In the genomic region with DNA sequence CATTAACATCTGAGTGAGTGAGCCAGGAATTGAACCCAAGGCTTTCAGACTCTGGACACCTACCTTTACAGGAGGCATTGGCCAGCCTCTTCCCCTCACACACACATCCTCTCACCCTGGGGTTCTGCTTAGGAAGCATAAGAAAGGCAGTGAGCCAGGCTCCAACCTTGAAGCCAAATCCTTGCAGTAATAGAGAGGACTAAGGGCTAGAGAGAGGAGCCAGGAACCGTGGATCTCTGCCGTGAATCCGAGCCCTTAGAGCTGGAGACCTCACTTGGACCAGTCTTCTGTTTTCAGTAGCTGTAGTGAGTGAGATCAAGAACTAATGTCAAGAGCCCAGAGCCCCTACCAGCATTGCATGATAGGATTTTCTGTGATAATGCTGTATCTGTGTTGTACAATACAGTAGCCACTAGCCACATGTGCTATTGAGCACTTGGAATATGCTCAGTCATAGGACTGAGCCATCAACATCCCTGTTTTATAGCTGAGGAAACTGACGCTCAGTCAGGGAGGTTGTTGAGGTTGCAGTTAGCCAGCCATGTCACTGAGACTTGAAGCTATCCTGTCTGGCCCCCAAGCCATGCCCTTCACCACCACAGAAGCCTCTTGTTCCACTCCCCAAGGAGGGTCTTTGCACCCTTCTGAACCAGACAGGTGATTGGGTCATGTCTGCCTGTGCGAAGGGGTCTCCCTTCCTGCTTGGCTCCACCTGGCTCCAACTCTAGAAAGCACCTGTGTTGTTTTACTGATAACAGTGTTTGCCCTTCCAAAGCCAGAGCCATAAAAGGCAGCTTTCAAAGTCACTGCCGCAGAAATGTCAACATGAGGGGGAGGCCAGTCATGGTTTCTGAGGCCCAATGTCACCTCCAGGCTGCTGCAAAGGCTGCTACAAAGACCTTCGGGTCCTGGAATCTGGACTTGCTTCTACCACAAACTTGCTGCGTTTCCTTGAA, we compare ENCODE assay signal across 8 cellular contexts.
DNase-seq lines count a peak whose midpoint lies in the region; ATAC-seq lines count a peak whose summit lies in the region.

No MANE protein-coding gene starts in this region.

- H3K9me3 ChIP-seq in SJCRH30 (replicated peaks) (no peaks in the 10 kb centered on the region), thymus (ENCODE audit: control insufficient read depth) (no peaks in the 10 kb centered on the region)

- H3K9me3 Mint-ChIP-seq in activated CD4-positive, alpha-beta T cell treated with anti-CD3 and anti-CD28 coated beads for 36 hours (ENCODE audit: low read depth) = no peaks in the 10 kb centered on the region
- H3K9me3 Mint-ChIP-seq in immature natural killer cell = no peaks in the 10 kb centered on the region

- H3K4me3 ChIP-seq in SJCRH30 (no peak overlapping the region), thymus (ENCODE audit: low read length) (no peak overlapping the region)

- no peak overlapping the region for H3K4me3 Mint-ChIP-seq in activated CD4-positive, alpha-beta T cell treated with anti-CD3 and anti-CD28 coated beads for 36 hours
- H3K4me3 Mint-ChIP-seq in immature natural killer cell = peak overlapping the region; percentile 38 to 74 (median 73)

- peaks cover 44% of the 10 kb centered on the region for H3K4me1 ChIP-seq in SJCRH30
- H3K4me1 ChIP-seq in thymus (ENCODE audit: control insufficient read depth, insufficient read depth, low read length) = peaks cover 26% of the 10 kb centered on the region

- H3K4me1 Mint-ChIP-seq in activated CD4-positive, alpha-beta T cell treated with anti-CD3 and anti-CD28 coated beads for 36 hours = peaks cover 33% of the 10 kb centered on the region
- H3K4me1 Mint-ChIP-seq in immature natural killer cell = peaks cover 55 to 69% of the 10 kb centered on the region in 2 donors

- H3K36me3 ChIP-seq in SJCRH30 = no peaks in the 10 kb centered on the region
- no peaks in the 10 kb centered on the region for H3K36me3 ChIP-seq in thymus (ENCODE audit: control insufficient read depth, insufficient read depth)

- ATAC-seq in activated CD4-positive, alpha-beta T cell treated with anti-CD3 and anti-CD28 coated beads for 36 hours = peak; percentile 42

- WGBS in thymus = 57% methylated on average over 8 of the region's 8 CpGs

- intact Hi-C loops in activated CD4-positive, alpha-beta T cell treated with anti-CD3 and anti-CD28 coated beads for 36 hours (cut with DNase I, micrococcal nuclease) = no loop called here

- H3K27me3 Mint-ChIP-seq in activated CD4-positive, alpha-beta T cell treated with anti-CD3 and anti-CD28 coated beads for 36 hours = peaks cover 2% of the 10 kb centered on the region
- peaks cover 1 to 2% (median 2%) of the 10 kb centered on the region in 3 donors for H3K27me3 Mint-ChIP-seq in immature natural killer cell (ENCODE audit: low read depth in 3 of 3)

- peak; percentile 40 for DNase-seq in activated CD4-positive, alpha-beta T cell treated with anti-CD3 and anti-CD28 coated beads for 36 hours
- DNase-seq in activated CD4-positive, alpha-beta T cell treated with anti-CD3 and anti-CD28 coated beads for 4 hours = no peak
- peak in 1 of 2 experiments; percentile 37 for DNase-seq in SJCRH30
- DNase-seq in immature natural killer cell = peak in 1 of 3 donors; percentile 2
- DNase-seq in SK-N-DZ (ENCODE audit: low spot score) = no peak
- no peak for DNase-seq in GM03348 (ENCODE audit: low spot score)
- no peak for DNase-seq in SKM-1 (lab: John Stamatoyannopoulos, UW; ENCODE audit: unreplicated experiment)

- H3K27ac ChIP-seq in SJCRH30 = peak overlapping the region; percentile 79; the same call in 1 of the 2 replicates
- H3K27ac ChIP-seq in thymus (ENCODE audit: low read depth) = peak overlapping the region; percentile 61

- POLR2A ChIA-PET in activated CD4-positive, alpha-beta T cell treated with anti-CD3 and anti-CD28 coated beads for 36 hours (lab: Charles Lee) = no interaction called here

- H3K27me3 ChIP-seq in SJCRH30 (no peaks in the 10 kb centered on the region), thymus (ENCODE audit: control insufficient read depth, insufficient read depth) (no peaks in the 10 kb centered on the region)

- H3K36me3 Mint-ChIP-seq in activated CD4-positive, alpha-beta T cell treated with anti-CD3 and anti-CD28 coated beads for 36 hours (ENCODE audit: low read depth) = no peaks in the 10 kb centered on the region
- H3K36me3 Mint-ChIP-seq in immature natural killer cell = peaks cover 0 to 15% (median 0%) of the 10 kb centered on the region in 3 donors

- H3K27ac Mint-ChIP-seq in activated CD4-positive, alpha-beta T cell treated with anti-CD3 and anti-CD28 coated beads for 36 hours = peak overlapping the region; percentile 32
- peak overlapping the region; percentile 52 to 68 (median 64) for H3K27ac Mint-ChIP-seq in immature natural killer cell

- CTCF ChIA-PET in activated CD4-positive, alpha-beta T cell treated with anti-CD3 and anti-CD28 coated beads for 36 hours (lab: Charles Lee) = interaction anchor here (0.7 to 1.6 kb wide), 3 partner anchors 18 to 214 kb away, joined by 3 read pairs; no protein-coding TSS in a partner anchor
